Comparison of ENCODE assay signal across 9 cellular contexts in the genomic region with DNA sequence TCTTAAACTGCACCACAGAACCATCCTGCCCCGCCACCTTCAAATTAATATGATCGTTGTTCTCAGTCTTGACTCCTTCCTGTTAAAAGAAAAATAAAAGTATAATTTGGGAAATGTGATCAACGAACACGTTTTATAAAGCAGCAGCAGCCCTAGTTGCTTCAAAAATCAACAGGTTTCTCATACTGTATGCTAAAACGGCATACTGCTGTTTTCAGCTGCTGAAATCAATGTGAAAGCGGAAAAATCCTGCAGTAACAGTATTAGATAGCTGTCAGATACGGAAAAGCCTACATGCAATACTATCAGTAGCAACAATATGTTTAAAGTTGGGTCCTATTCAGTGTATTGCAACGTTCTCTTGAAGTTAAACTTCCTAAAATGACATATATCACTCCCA. TPM values are rescaled to one million over a fixed set of nuclear protein-coding genes. Genes with fewer than 3 reads are reported as not detected.
DNase-seq lines count a peak whose midpoint lies in the region; ATAC-seq and TF ChIP-seq lines count a peak whose summit lies in the region.
"Had no signal": no experiment of that assay in that cellular context is flagged by ENCODE, and none has a peak within 500 bp of the region (broad histone marks: within the 10 kb centered on the region; RNA-seq: fewer than 3 reads in every experiment).

No MANE protein-coding gene starts in this region.

- H3K27ac ChIP-seq in gastrocnemius medialis: peak overlapping the region; percentile 90 to 100 (median 96)

- H3K36me3 ChIP-seq in gastrocnemius medialis: peaks cover 0 to 20% of the 10 kb centered on the region in 2 donors

- H3K4me1 ChIP-seq in gastrocnemius medialis: peaks cover 27 to 28% of the 10 kb centered on the region in 2 donors

- in situ Hi-C loops in gastrocnemius medialis (cut with MboI; ENCODE audit: low sequenced_read_pairs in 4 of 4): loop anchor here in 1 of 4 donors (25.0 kb wide), 1 partner anchor 219 kb away; the partner anchor contains the start of gene HID1

- H3K9me3 ChIP-seq in gastrocnemius medialis: no peaks in the 10 kb centered on the region

- H3K9me3 Mint-ChIP-seq in T-cell: no peaks in the 10 kb centered on the region

- CTCF ChIA-PET in T-cell (lab: Charles Lee): interaction anchor here in 1 of 2 donors (0.6 to 2.0 kb wide), 4 partner anchors 9 to 109 kb away, joined by 3 to 9 read pairs (median 5); no protein-coding TSS in a partner anchor

- no peak for ATAC-seq in T-cell (replicated peaks in 1 of 4)
- no peak for ATAC-seq in gastrocnemius medialis

- intact Hi-C loops in gastrocnemius medialis (cut with DNase I; ENCODE audit: low total_unique reads): loop anchor here (5.0 kb wide), 1 partner anchor 49 kb away; the partner anchor contains the start of gene NT5C

- H3K4me1 Mint-ChIP-seq in T-cell: peaks cover 40 to 51% (median 47%) of the 10 kb centered on the region in 3 donors

- peak overlapping the region; percentile 89 to 92 (median 90) for H3K4me3 Mint-ChIP-seq in T-cell

- H3K4me3 ChIP-seq in GM12875 (ENCODE audit: low read depth, low read length) (peak overlapping the region; percentile 67), fibroblast of villous mesenchyme (ENCODE audit: low read depth, low read length) (peak overlapping the region; percentile 98), gastrocnemius medialis (peak overlapping the region; percentile 88 to 99 (median 93))

- DNase-seq in T-cell (no peak), fibroblast of villous mesenchyme (ENCODE audit: low read depth) (no peak), gastrocnemius medialis (no peak), dedifferentiated amniotic fluid mesenchymal stem cell (ENCODE audit: extremely low spot score) (no peak), AML-193 (lab: John Stamatoyannopoulos, UW) (no peak), iPS-NIHi11 (ENCODE audit: low spot score) (no peak), epidermal melanocyte (ENCODE audit: insufficient read length, low spot score) (no peak)
- DNase-seq: SHP77 had no signal

- TF ChIP-seq CTCF in GM12875 (IDR thresholded peaks at IDR 0.05; ENCODE audit: borderline replicate concordance, insufficient read depth, low read depth, low read length) (no peak), fibroblast of villous mesenchyme (IDR thresholded peaks at IDR 0.05; ENCODE audit: insufficient read depth, low read depth, low read length) (no peak), gastrocnemius medialis (IDR thresholded peaks at IDR 0.05 in 4 of 5, conservative IDR thresholded peaks at IDR 0.05 in 1 of 5) (no peak)

- TF ChIP-seq POLR2A in gastrocnemius medialis (IDR thresholded peaks at IDR 0.05): no peak

- no peaks in the 10 kb centered on the region for H3K27me3 ChIP-seq in gastrocnemius medialis

- POLR2A ChIA-PET in T-cell (lab: Charles Lee): no interaction called here

- H3K27me3 Mint-ChIP-seq in T-cell: no peaks in the 10 kb centered on the region

- H3K27ac Mint-ChIP-seq in T-cell: peak overlapping the region; percentile 92 to 93

- H3K36me3 Mint-ChIP-seq in T-cell: peaks cover 8% of the 10 kb centered on the region

RNA-seq across cellular contexts. Expression of gene SUMO2, which starts 1.6 kb away (rescaled TPM):
- 100 to 1,000 TPM; 239 to 284 (median 269) TPM for total RNA-seq in T-cell
- 79.2 and 124 TPM in 2 replicates for total RNA-seq in fibroblast of villous mesenchyme
- total RNA-seq in gastrocnemius medialis: 10 to 100 TPM; 36.7 to 45.1 (median 43.3) TPM

RNA-seq across cellular contexts. Expression of gene NUP85, which starts 24.4 kb away (rescaled TPM):
- total RNA-seq in T-cell (100 to 1,000 TPM in 3 of 5 donors, 10 to 100 TPM in 2; 56.2 to 128 (median 106) TPM), fibroblast of villous mesenchyme (31.1 and 31.6 TPM in 2 replicates), gastrocnemius medialis (10 to 100 TPM in 3 of 4 donors, 1 to 10 TPM in 1; 9.4 to 27.7 (median 13.6) TPM)

RNA-seq across cellular contexts. Expression of gene JPT1, which starts 26.8 kb away (rescaled TPM):
- total RNA-seq in T-cell: 10 to 100 TPM; 28.3 to 55.8 (median 45.4) TPM
- 163 and 189 TPM in 2 replicates for total RNA-seq in fibroblast of villous mesenchyme
- 100 to 1,000 TPM in 1 of 4 donors, 10 to 100 TPM in 3; 35.5 to 113 (median 71.8) TPM for total RNA-seq in gastrocnemius medialis

RNA-seq across cellular contexts. Expression of gene NT5C, which starts 49.6 kb away (rescaled TPM):
- 10 to 100 TPM; 21.5 to 88.8 (median 70.1) TPM for total RNA-seq in T-cell
- total RNA-seq in fibroblast of villous mesenchyme: 40.2 and 98.2 TPM in 2 replicates
- total RNA-seq in gastrocnemius medialis: 100 to 1,000 TPM in 1 of 4 donors, 10 to 100 TPM in 3; 62.8 to 111 (median 68.0) TPM
